ENCODE assay signal across 8 cellular contexts in the genomic region with DNA sequence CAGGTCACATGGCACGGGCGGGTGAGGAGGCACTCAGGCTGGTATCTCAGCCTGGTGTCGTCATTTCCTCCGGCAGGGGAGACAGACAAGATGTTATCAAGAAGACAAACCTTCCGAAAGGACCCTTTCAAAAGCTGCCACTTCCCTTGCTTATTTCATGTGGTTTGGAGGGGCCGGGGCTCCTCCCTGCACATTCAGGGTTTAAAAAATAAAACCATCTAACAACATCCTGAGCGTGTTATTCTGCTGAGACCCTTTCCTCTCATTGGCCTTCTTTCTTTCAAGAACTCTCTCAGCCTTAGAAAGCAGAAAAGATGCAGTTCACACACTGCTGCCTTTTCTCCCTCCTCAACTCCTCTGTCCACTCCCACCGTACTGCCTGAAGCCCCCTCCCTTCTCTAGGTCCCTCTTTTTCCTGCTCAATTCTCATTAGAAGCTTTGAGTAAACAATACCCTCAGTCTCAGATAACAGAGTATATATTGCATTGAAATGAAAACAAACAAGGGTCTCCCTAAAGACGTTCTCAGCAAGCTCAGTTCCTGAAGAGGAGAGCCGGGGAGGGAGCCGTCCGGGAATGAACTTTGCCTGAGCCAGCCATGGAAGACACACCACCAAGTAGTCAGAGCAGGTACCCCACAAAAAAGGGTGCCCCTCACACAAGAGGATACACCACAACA. TPM values are rescaled to one million over a fixed set of nuclear protein-coding genes. Genes with fewer than 3 reads are reported as not detected.
DNase-seq lines count a peak whose midpoint lies in the region; ATAC-seq and TF ChIP-seq lines count a peak whose summit lies in the region.

No MANE protein-coding gene starts in this region.

- H3K27ac Mint-ChIP-seq in activated CD8-positive, alpha-beta T cell treated with anti-CD3 and anti-CD28 coated beads, Interleukin-2, amount 10 ng/mL, durations not matched to agents 7 days and 5 days = peak overlapping the region; percentile 94

- H3K27me3 ChIP-seq in esophagus muscularis mucosa (no peaks in the 10 kb centered on the region), suprapubic skin (no peaks in the 10 kb centered on the region)

- peaks cover 99% of the 10 kb centered on the region for H3K4me1 Mint-ChIP-seq in activated CD8-positive, alpha-beta T cell treated with anti-CD3 and anti-CD28 coated beads, Interleukin-2, amount 10 ng/mL, durations not matched to agents 7 days and 5 days (ENCODE audit: low read depth)

- H3K9me3 Mint-ChIP-seq in activated CD8-positive, alpha-beta T cell treated with anti-CD3 and anti-CD28 coated beads, Interleukin-2, amount 10 ng/mL, durations not matched to agents 7 days and 5 days (ENCODE audit: insufficient read depth) = no peaks in the 10 kb centered on the region

- H3K4me3 ChIP-seq in esophagus muscularis mucosa (no peak overlapping the region), suprapubic skin (no peak overlapping the region)

- TF ChIP-seq CTCF in esophagus muscularis mucosa (IDR thresholded peaks at IDR 0.05) (no peak), suprapubic skin (IDR thresholded peaks at IDR 0.05) (no peak)

- ATAC-seq in HG03460 (IDR thresholded peaks at IDR 0.05; ENCODE audit: unreplicated experiment) = peak; percentile 59
- peak; percentile 83 for ATAC-seq in activated CD8-positive, alpha-beta T cell treated with anti-CD3 and anti-CD28 coated beads, Interleukin-2, amount 10 ng/mL, durations not matched to agents 7 days and 5 days
- ATAC-seq in HG03520 (IDR thresholded peaks at IDR 0.05; ENCODE audit: unreplicated experiment) = no peak

- TF ChIP-seq EP300 in esophagus muscularis mucosa (IDR thresholded peaks at IDR 0.05) = no peak
- TF ChIP-seq EP300 in suprapubic skin (IDR thresholded peaks at IDR 0.05) = no peak

- no peaks in the 10 kb centered on the region for H3K27me3 Mint-ChIP-seq in activated CD8-positive, alpha-beta T cell treated with anti-CD3 and anti-CD28 coated beads, Interleukin-2, amount 10 ng/mL, durations not matched to agents 7 days and 5 days (ENCODE audit: low read depth)

- H3K36me3 ChIP-seq in esophagus muscularis mucosa = peaks cover 0 to 28% (median 7%) of the 10 kb centered on the region in 4 donors
- peaks cover 6% of the 10 kb centered on the region for H3K36me3 ChIP-seq in suprapubic skin

- POLR2A ChIA-PET in activated CD8-positive, alpha-beta T cell treated with anti-CD3 and anti-CD28 coated beads, Interleukin-2, amount 10 ng/mL, durations not matched to agents 7 days and 5 days (lab: Charles Lee) = interaction anchor here (0.7 to 2.9 kb wide), 9 partner anchors 8 to 127 kb away, joined by 3 to 14 read pairs (median 4); no protein-coding TSS in a partner anchor

- no peaks in the 10 kb centered on the region for H3K9me3 ChIP-seq in esophagus muscularis mucosa
- H3K9me3 ChIP-seq in suprapubic skin = no peaks in the 10 kb centered on the region

- peak; percentile 95 for DNase-seq in activated CD8-positive, alpha-beta T cell treated with anti-CD3 and anti-CD28 coated beads, Interleukin-2, amount 10 ng/mL, durations not matched to agents 7 days and 5 days
- DNase-seq in esophagus muscularis mucosa (ENCODE audit: extremely low spot score) = no peak
- peak; percentile 76 for DNase-seq in stimulated activated CD4-positive, alpha-beta T cell treated with anti-CD3 and anti-CD28 coated beads, Interleukin-15, amount 100 ng/mL, for 24 hours
- no peak for DNase-seq in ACHN
- no peak for DNase-seq in suprapubic skin (ENCODE audit: low spot score in 2 of 2)

- H3K4me1 ChIP-seq in esophagus muscularis mucosa (peaks cover 100% of the 10 kb centered on the region in 4 donors), suprapubic skin (peaks cover 97% of the 10 kb centered on the region)

- intact Hi-C loops in esophagus muscularis mucosa (cut with DNase I) = loop anchor here (10.0 kb wide), 3 partner anchors 244 to 396 kb away; no protein-coding TSS in a partner anchor

- CTCF ChIA-PET in activated CD8-positive, alpha-beta T cell treated with anti-CD3 and anti-CD28 coated beads, Interleukin-2, amount 10 ng/mL, durations not matched to agents 7 days and 5 days (lab: Charles Lee) = interaction anchor here (1.3 to 1.9 kb wide), 6 partner anchors 9 to 165 kb away, joined by 3 to 6 read pairs (median 3); no protein-coding TSS in a partner anchor

- TF ChIP-seq POLR2A in GM18951 (IDR thresholded peaks at IDR 0.05; ENCODE audit: extremely low read depth, insufficient read depth, insufficient read length) = peak; percentile 35
- TF ChIP-seq POLR2A in esophagus muscularis mucosa (IDR thresholded peaks at IDR 0.05; ENCODE audit: low read depth) = no peak
- TF ChIP-seq POLR2A in suprapubic skin (IDR thresholded peaks at IDR 0.05) = no peak

- 46% methylated on average over 12 of the region's 12 CpGs for WGBS in esophagus muscularis mucosa
- WGBS in suprapubic skin = 71% methylated on average over 12 of the region's 12 CpGs

- peak overlapping the region; percentile 76 for H3K4me3 Mint-ChIP-seq in activated CD8-positive, alpha-beta T cell treated with anti-CD3 and anti-CD28 coated beads, Interleukin-2, amount 10 ng/mL, durations not matched to agents 7 days and 5 days

- in situ Hi-C loops in GM18951 (cut with MboI; ENCODE audit: low sequenced_read_pairs, unreplicated experiment) (no loop called here), ACHN (cut with HindIII; ENCODE audit: low pct_ligation_motif_present, low pct_unique_long_range_greater_than_20kb, low sequenced_read_pairs) (loop anchor here (25.0 kb wide), 1 partner anchor 246 kb away; no protein-coding TSS in a partner anchor)

- H3K36me3 Mint-ChIP-seq in activated CD8-positive, alpha-beta T cell treated with anti-CD3 and anti-CD28 coated beads, Interleukin-2, amount 10 ng/mL, durations not matched to agents 7 days and 5 days (ENCODE audit: low read depth) = peaks cover 90% of the 10 kb centered on the region

- H3K27ac ChIP-seq in esophagus muscularis mucosa (replicated peaks in 1 of 4) (peak overlapping the region; percentile 90 to 99 (median 98)), suprapubic skin (no peak overlapping the region)

RNA-seq across cellular contexts. Expression of a gene that starts 9.8 kb away (rescaled TPM):
- total RNA-seq in activated CD8-positive, alpha-beta T cell treated with anti-CD3 and anti-CD28 coated beads, Interleukin-2, amount 10 ng/mL, durations not matched to agents 7 days and 5 days = 10 to 100 TPM; 23.8 to 24.1 TPM
- total RNA-seq in esophagus muscularis mucosa (10 to 100 TPM; 22.5 to 54.9 (median 40.0) TPM), suprapubic skin (10 to 100 TPM; 19.7 to 41.6 (median 27.8) TPM)

Comparison
In these comparisons a context has a peak if more than half of its experiments do, and no peak if none do; other contexts are left out.
1. DNase-seq: peak in activated CD8-positive, alpha-beta T cell treated with anti-CD3 and anti-CD28 coated beads, Interleukin-2, amount 10 ng/mL, durations not matched to agents 7 days and 5 days (single experiment) and stimulated activated CD4-positive, alpha-beta T cell treated with anti-CD3 and anti-CD28 coated beads, Interleukin-15, amount 100 ng/mL, for 24 hours (single experiment); none in esophagus muscularis mucosa (single experiment), ACHN (single experiment) and suprapubic skin (0 of 2).